In genomic region chr9:109012009-109012875, GRCh38 we compare ENCODE assay signal across 8 cellular contexts. TPM values are rescaled to one million over a fixed set of nuclear protein-coding genes. Genes with fewer than 3 reads are reported as not detected.
DNase-seq lines count a peak whose midpoint lies in the region; ATAC-seq and TF ChIP-seq lines count a peak whose summit lies in the region.

No MANE protein-coding gene starts in this region.

- H3K4me1 Mint-ChIP-seq in activated T-helper 17 cell treated with anti-CD3 and anti-CD28 coated beads, Interleukin-2, amount 50 U/mL, for 72 hours = peaks cover 23% of the 10 kb centered on the region
- H3K4me1 Mint-ChIP-seq in nephron = peaks cover 39% of the 10 kb centered on the region

- H3K9me3 ChIP-seq in OCI-LY3 (ENCODE audit: insufficient read depth, low read length) = no peaks in the 10 kb centered on the region

- H3K27me3 Mint-ChIP-seq in activated T-helper 17 cell treated with anti-CD3 and anti-CD28 coated beads, Interleukin-2, amount 50 U/mL, for 72 hours = no peaks in the 10 kb centered on the region
- H3K27me3 Mint-ChIP-seq in nephron (ENCODE audit: low read depth) = no peaks in the 10 kb centered on the region

- H2AFZ ChIP-seq in OCI-LY3 (ENCODE audit: low read depth, low read length) = peak overlapping the region; percentile 24; the same call in 1 of the 2 replicates

- no peak overlapping the region for H3K27ac ChIP-seq in OCI-LY3 (ENCODE audit: low read length)
- peak overlapping the region; percentile 74 for H3K27ac ChIP-seq in substantia nigra (ENCODE audit: low read depth, low read length, poor library complexity, severe bottlenecking)

- H3K4me2 ChIP-seq in OCI-LY3 (ENCODE audit: low read length) = peak overlapping the region; percentile 98

- H3K36me3 Mint-ChIP-seq in activated T-helper 17 cell treated with anti-CD3 and anti-CD28 coated beads, Interleukin-2, amount 50 U/mL, for 72 hours (ENCODE audit: low read depth) = peaks cover 5% of the 10 kb centered on the region
- H3K36me3 Mint-ChIP-seq in nephron (ENCODE audit: low read depth) = peaks cover 11% of the 10 kb centered on the region

- peaks cover 33% of the 10 kb centered on the region for H4K20me1 ChIP-seq in OCI-LY3 (ENCODE audit: insufficient read depth, low read length)

- H3K27me3 ChIP-seq in OCI-LY3 (ENCODE audit: low read depth, low read length) = peaks cover 4% of the 10 kb centered on the region; the same call in 1 of the 2 replicates

- peak overlapping the region; percentile 98 for H3K4me3 Mint-ChIP-seq in activated T-helper 17 cell treated with anti-CD3 and anti-CD28 coated beads, Interleukin-2, amount 50 U/mL, for 72 hours
- peak overlapping the region; percentile 92 to 97 (median 96) for H3K4me3 Mint-ChIP-seq in nephron

- H3K79me2 ChIP-seq in OCI-LY3 (ENCODE audit: low read length) = 0 out of 2 replicates have a peak, but pooled peaks cover 3% of the 10 kb centered on the region

- H3K36me3 ChIP-seq in OCI-LY3 (replicated peaks; ENCODE audit: low read depth, low read length) = peaks cover 9% of the 10 kb centered on the region

- H3K4me3 ChIP-seq in OCI-LY3 (ENCODE audit: low read length) = peak overlapping the region; percentile 80
- H3K4me3 ChIP-seq in fibroblast of the aortic adventitia (ENCODE audit: low read depth, low read length) = peak overlapping the region; percentile 87

- H3K27ac Mint-ChIP-seq in activated T-helper 17 cell treated with anti-CD3 and anti-CD28 coated beads, Interleukin-2, amount 50 U/mL, for 72 hours = peak overlapping the region; percentile 97
- peak overlapping the region; percentile 89 to 96 (median 92) for H3K27ac Mint-ChIP-seq in nephron

- H3K4me1 ChIP-seq in OCI-LY3 (ENCODE audit: low read length) = peaks cover 38% of the 10 kb centered on the region

- H3K9me3 Mint-ChIP-seq in activated T-helper 17 cell treated with anti-CD3 and anti-CD28 coated beads, Interleukin-2, amount 50 U/mL, for 72 hours = no peaks in the 10 kb centered on the region
- H3K9me3 Mint-ChIP-seq in nephron = no peaks in the 10 kb centered on the region

- DNase-seq in AG08395 (ENCODE audit: low spot score) = peak; percentile 90
- DNase-seq in fibroblast of the aortic adventitia (ENCODE audit: low read depth) = peak; percentile 95
- DNase-seq in substantia nigra (lab: John Stamatoyannopoulos, UW) = peak in 22 of 49 donors; percentile 4 to 74 (median 26)

- ATAC-seq in GM18907 (IDR thresholded peaks at IDR 0.05; ENCODE audit: unreplicated experiment) (peak; percentile 34), HG03342 (IDR thresholded peaks at IDR 0.05; ENCODE audit: unreplicated experiment) (peak; percentile 37)
- peak; percentile 71 for ATAC-seq in activated T-helper 17 cell treated with anti-CD3 and anti-CD28 coated beads, Interleukin-2, amount 50 U/mL, for 72 hours (replicated peaks)

- TF ChIP-seq CTCF in OCI-LY3 (IDR thresholded peaks at IDR 0.05; ENCODE audit: low read depth, low read length) (no peak), fibroblast of the aortic adventitia (IDR thresholded peaks at IDR 0.05; ENCODE audit: insufficient read depth, low read length) (no peak), nephron (IDR thresholded peaks at IDR 0.05; ENCODE audit: unreplicated experiment in 3 of 3) (no peak)

- peak overlapping the region; percentile 73 for H3K9ac ChIP-seq in OCI-LY3 (ENCODE audit: low read length)

RNA-seq across cellular contexts. Expression of gene CTNNAL1, which starts 1.1 kb away (rescaled TPM):
- 10 to 100 TPM; 24.4 to 25.7 TPM for total RNA-seq in activated T-helper 17 cell treated with anti-CD3 and anti-CD28 coated beads, Interleukin-2, amount 50 U/mL, for 72 hours
- 89.8 and 106 TPM in 2 replicates for total RNA-seq in fibroblast of the aortic adventitia (ENCODE audit: low replicate concordance)
